ENCODE assay signal across 27 cellular contexts in genomic region chr3:1892459-1892858, GRCh38.
"Had no signal": no experiment of that assay in that cellular context is flagged by ENCODE, and none has a peak within 500 bp of the region (broad histone marks: within the 10 kb centered on the region; RNA-seq: fewer than 3 reads in every experiment).

No MANE protein-coding gene starts in this region.

- ATAC-seq: esophagus mucosa; gastrocnemius medialis; heart right ventricle; left cardiac atrium; left lung; left ventricle myocardium superior; lower lobe of right lung; mucosa of descending colon; naive thymus-derived CD8-positive, alpha-beta T cell had no signal

- DNase-seq: dermis blood vessel endothelial cell; dorsolateral prefrontal cortex; effector CD4-positive, alpha-beta T cell; effector memory CD4-positive, alpha-beta T cell; endodermal cell; erythroblast; esophagus squamous epithelium; foreskin fibroblast; foreskin melanocyte; gastrocnemius medialis; glutamatergic neuron; head of caudate nucleus; heart right ventricle; hippocampal formation; left cardiac atrium; left lung; left ventricle myocardium superior; lower lobe of right lung; mesenchymal stem cell; mucosa of descending colon; naive B cell; naive thymus-derived CD8-positive, alpha-beta T cell had no signal

- H3K27me3 Mint-ChIP-seq: naive B cell; naive thymus-derived CD8-positive, alpha-beta T cell had no signal

- H3K4me1 Mint-ChIP-seq: endodermal cell; mesothelial cell of epicardium; naive B cell; naive thymus-derived CD8-positive, alpha-beta T cell had no signal

- FAIRE-seq: endometrium, islet of Langerhans, keratinocyte had no signal

- H3K4me3 Mint-ChIP-seq: endodermal cell; mesothelial cell of epicardium; naive thymus-derived CD8-positive, alpha-beta T cell had no signal

- H3K27ac Mint-ChIP-seq: endodermal cell; mesothelial cell of epicardium; naive B cell; naive thymus-derived CD8-positive, alpha-beta T cell had no signal

- H3K36me3 Mint-ChIP-seq: naive B cell had no signal
